1 cellular context compared by ENCODE assay signal in the genomic region with DNA sequence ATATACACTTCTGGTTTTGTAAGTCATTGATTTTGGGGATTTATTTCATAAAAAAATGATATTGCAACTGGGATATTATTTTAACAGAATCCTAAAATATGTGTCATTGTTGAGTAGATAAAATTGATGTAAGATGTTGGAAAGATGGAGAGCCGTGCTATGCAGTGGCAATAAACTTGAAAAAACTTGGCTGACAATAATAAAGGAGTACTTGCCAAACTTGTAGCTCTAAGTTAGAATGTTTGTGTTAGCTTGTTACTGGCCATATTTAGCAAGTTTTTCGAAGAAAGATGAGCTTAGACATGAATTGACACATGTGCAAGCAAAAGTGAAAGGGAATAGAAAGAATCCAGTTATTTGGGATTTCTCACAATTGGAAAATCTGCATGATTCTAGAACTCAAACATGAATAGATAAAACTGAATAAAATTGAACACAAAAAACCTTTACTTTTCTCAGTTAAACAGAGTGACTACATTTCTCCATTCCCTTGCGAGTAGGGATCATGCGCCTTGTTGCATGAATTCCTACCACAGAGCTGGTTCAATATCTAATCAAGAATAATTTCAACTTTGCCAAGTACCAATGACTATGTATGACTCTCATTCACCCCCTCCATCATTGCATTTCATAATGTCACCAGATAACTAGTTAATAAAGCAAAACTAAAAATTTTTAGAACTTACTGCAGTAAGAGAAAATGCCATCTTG.
TF ChIP-seq lines count a peak whose summit lies in the region.

No MANE protein-coding gene starts in this region.

TF ChIP-seq in HCT116, 20 proteins besides CTCF, POLR2A, EP300 and RAD21 (continued from another document):
- TF ChIP-seq POLR2AphosphoS5 (IDR thresholded peaks at IDR 0.05; ENCODE audit: low read depth, low read length): no peak
- TF ChIP-seq, protein P1, sequence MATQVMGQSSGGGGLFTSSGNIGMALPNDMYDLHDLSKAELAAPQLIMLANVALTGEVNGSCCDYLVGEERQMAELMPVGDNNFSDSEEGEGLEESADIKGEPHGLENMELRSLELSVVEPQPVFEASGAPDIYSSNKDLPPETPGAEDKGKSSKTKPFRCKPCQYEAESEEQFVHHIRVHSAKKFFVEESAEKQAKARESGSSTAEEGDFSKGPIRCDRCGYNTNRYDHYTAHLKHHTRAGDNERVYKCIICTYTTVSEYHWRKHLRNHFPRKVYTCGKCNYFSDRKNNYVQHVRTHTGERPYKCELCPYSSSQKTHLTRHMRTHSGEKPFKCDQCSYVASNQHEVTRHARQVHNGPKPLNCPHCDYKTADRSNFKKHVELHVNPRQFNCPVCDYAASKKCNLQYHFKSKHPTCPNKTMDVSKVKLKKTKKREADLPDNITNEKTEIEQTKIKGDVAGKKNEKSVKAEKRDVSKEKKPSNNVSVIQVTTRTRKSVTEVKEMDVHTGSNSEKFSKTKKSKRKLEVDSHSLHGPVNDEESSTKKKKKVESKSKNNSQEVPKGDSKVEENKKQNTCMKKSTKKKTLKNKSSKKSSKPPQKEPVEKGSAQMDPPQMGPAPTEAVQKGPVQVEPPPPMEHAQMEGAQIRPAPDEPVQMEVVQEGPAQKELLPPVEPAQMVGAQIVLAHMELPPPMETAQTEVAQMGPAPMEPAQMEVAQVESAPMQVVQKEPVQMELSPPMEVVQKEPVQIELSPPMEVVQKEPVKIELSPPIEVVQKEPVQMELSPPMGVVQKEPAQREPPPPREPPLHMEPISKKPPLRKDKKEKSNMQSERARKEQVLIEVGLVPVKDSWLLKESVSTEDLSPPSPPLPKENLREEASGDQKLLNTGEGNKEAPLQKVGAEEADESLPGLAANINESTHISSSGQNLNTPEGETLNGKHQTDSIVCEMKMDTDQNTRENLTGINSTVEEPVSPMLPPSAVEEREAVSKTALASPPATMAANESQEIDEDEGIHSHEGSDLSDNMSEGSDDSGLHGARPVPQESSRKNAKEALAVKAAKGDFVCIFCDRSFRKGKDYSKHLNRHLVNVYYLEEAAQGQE (IDR thresholded peaks at IDR 0.05; ENCODE audit: low read depth): no peak
- TF ChIP-seq CBX3 (IDR thresholded peaks at IDR 0.05; ENCODE audit: low read depth): no peak
- TF ChIP-seq, protein P2, sequence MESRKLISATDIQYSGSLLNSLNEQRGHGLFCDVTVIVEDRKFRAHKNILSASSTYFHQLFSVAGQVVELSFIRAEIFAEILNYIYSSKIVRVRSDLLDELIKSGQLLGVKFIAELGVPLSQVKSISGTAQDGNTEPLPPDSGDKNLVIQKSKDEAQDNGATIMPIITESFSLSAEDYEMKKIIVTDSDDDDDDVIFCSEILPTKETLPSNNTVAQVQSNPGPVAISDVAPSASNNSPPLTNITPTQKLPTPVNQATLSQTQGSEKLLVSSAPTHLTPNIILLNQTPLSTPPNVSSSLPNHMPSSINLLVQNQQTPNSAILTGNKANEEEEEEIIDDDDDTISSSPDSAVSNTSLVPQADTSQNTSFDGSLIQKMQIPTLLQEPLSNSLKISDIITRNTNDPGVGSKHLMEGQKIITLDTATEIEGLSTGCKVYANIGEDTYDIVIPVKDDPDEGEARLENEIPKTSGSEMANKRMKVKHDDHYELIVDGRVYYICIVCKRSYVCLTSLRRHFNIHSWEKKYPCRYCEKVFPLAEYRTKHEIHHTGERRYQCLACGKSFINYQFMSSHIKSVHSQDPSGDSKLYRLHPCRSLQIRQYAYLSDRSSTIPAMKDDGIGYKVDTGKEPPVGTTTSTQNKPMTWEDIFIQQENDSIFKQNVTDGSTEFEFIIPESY (IDR thresholded peaks at IDR 0.05; ENCODE audit: extremely low read depth, insufficient replicate concordance, low read length): no peak
- TF ChIP-seq JUND (IDR thresholded peaks at IDR 0.05): no peak
- TF ChIP-seq FOSL1 (IDR thresholded peaks at IDR 0.05; ENCODE audit: low read depth): no peak
- no peak for TF ChIP-seq EZH2phosphoT487 (IDR thresholded peaks at IDR 0.05; ENCODE audit: borderline replicate concordance)
- no peak for TF ChIP-seq SP1 (IDR thresholded peaks at IDR 0.05; ENCODE audit: low read depth)
